ENCODE assay signal across 10 cellular contexts in genomic region chr1:150259758-150260669, GRCh38. TPM values are rescaled to one million over a fixed set of nuclear protein-coding genes. Genes with fewer than 3 reads are reported as not detected.
DNase-seq lines count a peak whose midpoint lies in the region; ATAC-seq, FAIRE-seq and TF ChIP-seq lines count a peak whose summit lies in the region.
"Had no signal": no experiment of that assay in that cellular context is flagged by ENCODE, and none has a peak within 500 bp of the region (broad histone marks: within the 10 kb centered on the region; RNA-seq: fewer than 3 reads in every experiment).

No MANE protein-coding gene starts in this region.

- H3K4me2 ChIP-seq in endothelial cell of umbilical vein (ENCODE audit: insufficient read depth, low read length): no peak overlapping the region

- no peak overlapping the region for H3K4me3 ChIP-seq in endothelial cell of umbilical vein (replicated peaks in 1 of 3; ENCODE audit: insufficient read depth in 1 of 3, low read depth in 1 of 3, low read length in 3 of 3)

- DNase-seq in Daoy (ENCODE audit: low read depth) (peak; percentile 23), NCI-H2196 treated with DMSO at 0.1 percent for 48 hours (lab: John Stamatoyannopoulos, UW; ENCODE audit: unreplicated experiment) (peak; percentile 89), endothelial cell of umbilical vein (ENCODE audit: low read depth, low spot score) (peak; percentile 9), myocyte (ENCODE audit: low read depth) (peak; percentile 22), NCI-H82 (lab: John Stamatoyannopoulos, UW) (no peak), erythroblast (lab: John Stamatoyannopoulos, UW) (no peak)
- DNase-seq: CD4-positive, alpha-beta memory T cell; stimulated activated naive B cell treated with anti-CD40 and anti-IgM and Interleukin-4, amounts not matched to agents 10 μg/mL and 1 μg/mL and 100 μg/mL, for 72 hours had no signal

- TF ChIP-seq POLR2A in endothelial cell of umbilical vein (IDR thresholded peaks at IDR 0.05; ENCODE audit: low read depth, low read length) (no peak), erythroblast (IDR thresholded peaks at IDR 0.05; ENCODE audit: low read length) (no peak)

- ATAC-seq in GM18867 (IDR thresholded peaks at IDR 0.05; ENCODE audit: unreplicated experiment): no peak
- no peak for ATAC-seq in HG02588 (IDR thresholded peaks at IDR 0.05; ENCODE audit: unreplicated experiment)
- ATAC-seq: stimulated activated naive B cell treated with anti-CD40 and anti-IgM and Interleukin-4, amounts not matched to agents 10 μg/mL and 1 μg/mL and 100 μg/mL, for 72 hours had no signal

- BruUV-seq in endothelial cell of umbilical vein (replicated peaks; lab: Mats Ljungman, UMichigan): no TSS peak

- no peak for FAIRE-seq in endothelial cell of umbilical vein (lab: Jason Lieb, UNC)

- H3K27me3 ChIP-seq in endothelial cell of umbilical vein (ENCODE audit: control insufficient read depth in 2 of 2, insufficient read depth in 2 of 2, low read length in 2 of 2): peaks cover 15 to 27% of the 10 kb centered on the region in 2 experiments

- H2AFZ ChIP-seq in endothelial cell of umbilical vein (ENCODE audit: low read depth, low read length): no peak overlapping the region

- no peaks in the 10 kb centered on the region for H3K9me1 ChIP-seq in endothelial cell of umbilical vein (replicated peaks; ENCODE audit: control insufficient read depth, extremely low read depth, insufficient read depth, low read length)

- H3K4me1 ChIP-seq in endothelial cell of umbilical vein (ENCODE audit: control insufficient read depth, extremely low read depth, insufficient read depth, low read length): peaks cover 7% of the 10 kb centered on the region

- H3K27ac ChIP-seq in endothelial cell of umbilical vein (ENCODE audit: insufficient read depth, low read depth, low read length): no peak overlapping the region

- H3K9me3 ChIP-seq in endothelial cell of umbilical vein (replicated peaks; ENCODE audit: control insufficient read depth, insufficient read depth, low read length): no peaks in the 10 kb centered on the region

- CTCF ChIA-PET in endothelial cell of umbilical vein (lab: Charles Lee): interaction anchor here (0.9 to 13.2 kb wide), 2 partner anchors 15 to 104 kb away, joined by 3 to 466 read pairs; partner anchors contain the start of genes APH1A, C1orf54, CIART and RPRD2

- dilution Hi-C loops in endothelial cell of umbilical vein (cut with MboI; ENCODE audit: extremely low pct_ligation_motif_present, low sequenced_read_pairs): no loop called here

- POLR2A ChIA-PET in endothelial cell of umbilical vein (lab: Charles Lee): interaction anchor here (0.6 to 1.0 kb wide), 2 partner anchors 9 to 311 kb away, joined by 3 to 5 read pairs; partner anchors contain the start of gene APH1A

- no peaks in the 10 kb centered on the region for H4K20me1 ChIP-seq in endothelial cell of umbilical vein (replicated peaks; ENCODE audit: control insufficient read depth, extremely low read depth, insufficient read depth, low read length)

- peaks cover 0 to 6% of the 10 kb centered on the region in 2 experiments for H3K36me3 ChIP-seq in endothelial cell of umbilical vein (ENCODE audit: control insufficient read depth in 2 of 2, extremely low read depth in 1 of 2, insufficient read depth in 2 of 2, low read length in 2 of 2)

- H3K79me2 ChIP-seq in endothelial cell of umbilical vein (ENCODE audit: control insufficient read depth, insufficient read depth, low read length): no peaks in the 10 kb centered on the region

- no peak overlapping the region for H3K9ac ChIP-seq in endothelial cell of umbilical vein (replicated peaks; ENCODE audit: extremely low read depth, insufficient read depth, low read length)

- intact Hi-C loops in endothelial cell of umbilical vein (cut with micrococcal nuclease): loop anchor here (5.0 kb wide), 1 partner anchor 662 kb away; no protein-coding TSS in a partner anchor

- no peak for TF ChIP-seq CTCF in endothelial cell of umbilical vein (IDR thresholded peaks at IDR 0.05; ENCODE audit: extremely low read depth in 1 of 2, insufficient read depth in 1 of 2, low read depth in 1 of 2, low read length in 2 of 2)

TF ChIP-seq in endothelial cell of umbilical vein, 7 proteins besides CTCF, POLR2A, EP300 and RAD21:
- TF ChIP-seq JUN (IDR thresholded peaks at IDR 0.05; ENCODE audit: borderline replicate concordance, insufficient read depth, insufficient read length, low read depth) (no peak), GATA2 (IDR thresholded peaks at IDR 0.05; ENCODE audit: insufficient read depth, insufficient read length, low read depth, low read length) (no peak), EZH2 (IDR thresholded peaks at IDR 0.05; ENCODE audit: borderline replicate concordance, low read depth, low read length, severe bottlenecking) (no peak), MYC (IDR thresholded peaks at IDR 0.05; ENCODE audit: low read depth, low read length) (no peak), FOS (IDR thresholded peaks at IDR 0.05; ENCODE audit: borderline replicate concordance, insufficient read depth, low read length) (no peak), MAX (IDR thresholded peaks at IDR 0.05; ENCODE audit: insufficient read depth, insufficient read length) (no peak), POLR2AphosphoS5 (IDR thresholded peaks at IDR 0.05; ENCODE audit: insufficient read depth, low read depth, low read length) (no peak)

RNA-seq across cellular contexts. Expression of gene CA14, which starts 2.4 kb away (rescaled TPM):
- not detected in 2 replicates for total RNA-seq in Daoy (2014; rRNA removed; shearing (Covaris generic))
- not detected in 2 replicates for total RNA-seq in endothelial cell of umbilical vein
- polyA plus RNA-seq in endothelial cell of umbilical vein: not detected in 2 replicates
- polyA plus RNA-seq in endothelial cell of umbilical vein (2011; cell fraction: cytosol; rRNA removed): not detected in 2 replicates
- polyA plus RNA-seq in endothelial cell of umbilical vein (2011; cell fraction: nucleus; rRNA removed): not detected in 2 replicates
- polyA plus RNA-seq in endothelial cell of umbilical vein (2012): 0.24 and 0.37 TPM in 2 replicates
- not detected in 2 replicates for polyA minus RNA-seq in endothelial cell of umbilical vein
- polyA minus RNA-seq in endothelial cell of umbilical vein (2011; cell fraction: cytosol; rRNA and poly(A)+ RNA removed): not detected
- not detected in 2 replicates for polyA minus RNA-seq in endothelial cell of umbilical vein (2011; cell fraction: nucleus; rRNA and poly(A)+ RNA removed)
- total RNA-seq in myocyte: not detected in 2 replicates
- polyA plus RNA-seq in myocyte (2012): 0.33 TPM
- total RNA-seq: CD4-positive, alpha-beta memory T cell had no signal

RNA-seq across cellular contexts. Expression of gene APH1A, which starts 8.8 kb away (rescaled TPM):
- total RNA-seq in Daoy (2014; rRNA removed; shearing (Covaris generic)): 102 and 125 TPM in 2 replicates
- 157 and 165 TPM in 2 replicates for total RNA-seq in endothelial cell of umbilical vein
- 325 and 344 TPM in 2 replicates for polyA plus RNA-seq in endothelial cell of umbilical vein
- polyA plus RNA-seq in endothelial cell of umbilical vein (2011; cell fraction: cytosol; rRNA removed): 185 and 203 TPM in 2 replicates
- polyA plus RNA-seq in endothelial cell of umbilical vein (2011; cell fraction: nucleus; rRNA removed): 325 and 331 TPM in 2 replicates
- 105 and 122 TPM in 2 replicates for polyA plus RNA-seq in endothelial cell of umbilical vein (2012)
- 287 and 355 TPM in 2 replicates for polyA minus RNA-seq in endothelial cell of umbilical vein
- polyA minus RNA-seq in endothelial cell of umbilical vein (2011; cell fraction: cytosol; rRNA and poly(A)+ RNA removed): 76.3 TPM
- polyA minus RNA-seq in endothelial cell of umbilical vein (2011; cell fraction: nucleus; rRNA and poly(A)+ RNA removed): 80.5 and 107 TPM in 2 replicates
- total RNA-seq in myocyte: 77.3 and 93.7 TPM in 2 replicates
- polyA plus RNA-seq in myocyte (2012): 115 TPM

RNA-seq across cellular contexts. Expression of gene C1orf54, which starts 12.6 kb away (rescaled TPM):
- total RNA-seq in Daoy (2014; rRNA removed; shearing (Covaris generic)): 0.40 and 1.5 TPM in 2 replicates
- total RNA-seq in endothelial cell of umbilical vein: 30.4 and 35.5 TPM in 2 replicates
- polyA plus RNA-seq in endothelial cell of umbilical vein: 52.6 and 66.9 TPM in 2 replicates
- 61.4 and 81.5 TPM in 2 replicates for polyA plus RNA-seq in endothelial cell of umbilical vein (2011; cell fraction: cytosol; rRNA removed)
- 19.5 and 27.2 TPM in 2 replicates for polyA plus RNA-seq in endothelial cell of umbilical vein (2011; cell fraction: nucleus; rRNA removed)
- polyA plus RNA-seq in endothelial cell of umbilical vein (2012): 31.0 and 41.3 TPM in 2 replicates
- 10.8 and 12.9 TPM in 2 replicates for polyA minus RNA-seq in endothelial cell of umbilical vein
- not detected for polyA minus RNA-seq in endothelial cell of umbilical vein (2011; cell fraction: cytosol; rRNA and poly(A)+ RNA removed)
- 4.7 and 7.4 TPM in 2 replicates for polyA minus RNA-seq in endothelial cell of umbilical vein (2011; cell fraction: nucleus; rRNA and poly(A)+ RNA removed)
- 3.2 and 3.7 TPM in 2 replicates for total RNA-seq in myocyte
- polyA plus RNA-seq in myocyte (2012): 18.3 TPM

RNA-seq across cellular contexts. Expression of gene CIART, which starts 22.3 kb away (rescaled TPM):
- not detected in 2 replicates for total RNA-seq in Daoy (2014; rRNA removed; shearing (Covaris generic))
- total RNA-seq in endothelial cell of umbilical vein (1.0 and 2.4 TPM in 2 replicates), myocyte (2.0 and 2.5 TPM in 2 replicates)
- 4.2 and 4.3 TPM in 2 replicates for polyA plus RNA-seq in endothelial cell of umbilical vein
- polyA plus RNA-seq in endothelial cell of umbilical vein (2011; cell fraction: cytosol; rRNA removed): 2.4 TPM in 2 replicates
- polyA plus RNA-seq in endothelial cell of umbilical vein (2011; cell fraction: nucleus; rRNA removed): 5.9 and 7.5 TPM in 2 replicates
- 1.3 and 1.5 TPM in 2 replicates for polyA plus RNA-seq in endothelial cell of umbilical vein (2012)
- polyA minus RNA-seq in endothelial cell of umbilical vein: 3.7 and 4.0 TPM in 2 replicates
- not detected for polyA minus RNA-seq in endothelial cell of umbilical vein (2011; cell fraction: cytosol; rRNA and poly(A)+ RNA removed)
- 1.7 and 2.3 TPM in 2 replicates for polyA minus RNA-seq in endothelial cell of umbilical vein (2011; cell fraction: nucleus; rRNA and poly(A)+ RNA removed)
- 4.5 TPM for polyA plus RNA-seq in myocyte (2012)

RNA-seq across cellular contexts. Expression of gene ANP32E, which starts 24.1 kb away (rescaled TPM):
- 105 and 118 TPM in 2 replicates for total RNA-seq in Daoy (2014; rRNA removed; shearing (Covaris generic))
- total RNA-seq in endothelial cell of umbilical vein (53.4 and 57.9 TPM in 2 replicates), myocyte (14.9 and 17.9 TPM in 2 replicates)
- 3.9 and 6.8 TPM in 2 replicates for polyA plus RNA-seq in endothelial cell of umbilical vein
- 10.6 and 11.9 TPM in 2 replicates for polyA plus RNA-seq in endothelial cell of umbilical vein (2011; cell fraction: cytosol; rRNA removed)
- polyA plus RNA-seq in endothelial cell of umbilical vein (2011; cell fraction: nucleus; rRNA removed): 3.5 and 7.1 TPM in 2 replicates
- polyA plus RNA-seq in endothelial cell of umbilical vein (2012): 31.5 and 53.0 TPM in 2 replicates
- polyA minus RNA-seq in endothelial cell of umbilical vein: 24.6 and 25.3 TPM in 2 replicates
- 17.1 TPM for polyA minus RNA-seq in endothelial cell of umbilical vein (2011; cell fraction: cytosol; rRNA and poly(A)+ RNA removed)
- 5.6 and 6.0 TPM in 2 replicates for polyA minus RNA-seq in endothelial cell of umbilical vein (2011; cell fraction: nucleus; rRNA and poly(A)+ RNA removed)
- polyA plus RNA-seq in myocyte (2012): 23.1 TPM

Comparison
In these comparisons a context has a peak if more than half of its experiments do, and no peak if none do; other contexts are left out.
1. DNase-seq: peak in Daoy (single experiment), NCI-H2196 treated with DMSO at 0.1 percent for 48 hours (single experiment), endothelial cell of umbilical vein (single experiment) and myocyte (single experiment); none in NCI-H82 (single experiment) and erythroblast (0 of 2).